ENCODE assay signal across 1 cellular context in genomic region chr16:67164599-67165061, GRCh38.
TF ChIP-seq lines count a peak whose summit lies in the region.

Gene HSF4, plus strand, starts transcription at chr16:67164745. Its CDS starts 67 bp downstream, at chr16:67164812.

TF ChIP-seq in H1, 55 proteins besides CTCF, POLR2A, EP300 and RAD21 (continued from another document):
- TF ChIP-seq USF2 (IDR thresholded peaks at IDR 0.05; ENCODE audit: low read length): 0 out of 2 replicates have a peak, but pooled peaks have one; percentile 7
